In the genomic region with DNA sequence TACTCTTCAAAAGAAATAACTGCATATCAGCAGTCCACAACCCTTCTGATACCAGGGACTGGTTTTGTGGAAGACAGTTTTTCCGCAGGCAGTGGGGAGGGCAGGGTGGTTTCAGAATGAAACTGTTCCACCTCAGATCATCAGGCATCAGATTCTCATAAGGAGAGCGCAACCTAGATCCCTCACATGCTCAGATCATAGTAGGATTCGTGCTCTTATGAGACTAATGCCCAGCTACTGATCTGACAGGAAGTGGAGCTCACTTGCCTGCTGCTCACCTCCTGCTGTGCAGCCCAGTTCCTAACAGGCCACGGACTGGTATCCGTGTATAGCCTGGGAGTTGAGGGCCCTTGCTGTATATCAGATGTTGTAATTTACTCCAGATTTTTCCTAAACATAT, we compare ENCODE assay signal across 2 cellular contexts.
TF ChIP-seq lines count a peak whose summit lies in the region.

No MANE protein-coding gene starts in this region.

TF ChIP-seq in IMR-90, 13 proteins besides CTCF, POLR2A, EP300 and RAD21:
- TF ChIP-seq MAZ (IDR thresholded peaks at IDR 0.05; ENCODE audit: borderline replicate concordance, low read depth, low read length) (no peak), CEBPB (IDR thresholded peaks at IDR 0.05; ENCODE audit: low read depth, low read length) (no peak), FOS (IDR thresholded peaks at IDR 0.05; ENCODE audit: low read depth, low read length) (no peak), BHLHE40 (IDR thresholded peaks at IDR 0.05; ENCODE audit: low read depth, low read length) (no peak), RCOR1 (IDR thresholded peaks at IDR 0.05; ENCODE audit: insufficient replicate concordance, low read length) (no peak), SMC3 (IDR thresholded peaks at IDR 0.05; ENCODE audit: low read depth, low read length) (no peak), MAFK (IDR thresholded peaks at IDR 0.05; ENCODE audit: low read depth, low read length) (no peak), MXI1 (IDR thresholded peaks at IDR 0.05; ENCODE audit: borderline replicate concordance, low read depth, low read length) (no peak), NFE2L2 (IDR thresholded peaks at IDR 0.05; ENCODE audit: low read depth, low read length) (no peak), RFX5 (IDR thresholded peaks at IDR 0.05; ENCODE audit: low read depth, low read length) (no peak), CHD1 (IDR thresholded peaks at IDR 0.05; ENCODE audit: low read depth, low read length) (no peak)
- TF ChIP-seq, protein P1, sequence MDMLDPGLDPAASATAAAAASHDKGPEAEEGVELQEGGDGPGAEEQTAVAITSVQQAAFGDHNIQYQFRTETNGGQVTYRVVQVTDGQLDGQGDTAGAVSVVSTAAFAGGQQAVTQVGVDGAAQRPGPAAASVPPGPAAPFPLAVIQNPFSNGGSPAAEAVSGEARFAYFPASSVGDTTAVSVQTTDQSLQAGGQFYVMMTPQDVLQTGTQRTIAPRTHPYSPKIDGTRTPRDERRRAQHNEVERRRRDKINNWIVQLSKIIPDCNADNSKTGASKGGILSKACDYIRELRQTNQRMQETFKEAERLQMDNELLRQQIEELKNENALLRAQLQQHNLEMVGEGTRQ (IDR thresholded peaks at IDR 0.05; ENCODE audit: low read depth, low read length) = no peak
- TF ChIP-seq, protein P2, sequence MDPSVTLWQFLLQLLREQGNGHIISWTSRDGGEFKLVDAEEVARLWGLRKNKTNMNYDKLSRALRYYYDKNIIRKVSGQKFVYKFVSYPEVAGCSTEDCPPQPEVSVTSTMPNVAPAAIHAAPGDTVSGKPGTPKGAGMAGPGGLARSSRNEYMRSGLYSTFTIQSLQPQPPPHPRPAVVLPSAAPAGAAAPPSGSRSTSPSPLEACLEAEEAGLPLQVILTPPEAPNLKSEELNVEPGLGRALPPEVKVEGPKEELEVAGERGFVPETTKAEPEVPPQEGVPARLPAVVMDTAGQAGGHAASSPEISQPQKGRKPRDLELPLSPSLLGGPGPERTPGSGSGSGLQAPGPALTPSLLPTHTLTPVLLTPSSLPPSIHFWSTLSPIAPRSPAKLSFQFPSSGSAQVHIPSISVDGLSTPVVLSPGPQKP (IDR thresholded peaks at IDR 0.05; ENCODE audit: borderline replicate concordance, low read depth, low read length) = no peak
TF ChIP-seq in IMR-90: peak in this region for 0.

TF ChIP-seq in K562, 482 proteins besides CTCF, POLR2A, EP300 and RAD21:
- TF ChIP-seq ERF (CRISPR knock-in tag; IDR thresholded peaks at IDR 0.05) = 0 out of 2 replicates have a peak, but pooled peaks have one; percentile 57
- TF ChIP-seq, protein P3, sequence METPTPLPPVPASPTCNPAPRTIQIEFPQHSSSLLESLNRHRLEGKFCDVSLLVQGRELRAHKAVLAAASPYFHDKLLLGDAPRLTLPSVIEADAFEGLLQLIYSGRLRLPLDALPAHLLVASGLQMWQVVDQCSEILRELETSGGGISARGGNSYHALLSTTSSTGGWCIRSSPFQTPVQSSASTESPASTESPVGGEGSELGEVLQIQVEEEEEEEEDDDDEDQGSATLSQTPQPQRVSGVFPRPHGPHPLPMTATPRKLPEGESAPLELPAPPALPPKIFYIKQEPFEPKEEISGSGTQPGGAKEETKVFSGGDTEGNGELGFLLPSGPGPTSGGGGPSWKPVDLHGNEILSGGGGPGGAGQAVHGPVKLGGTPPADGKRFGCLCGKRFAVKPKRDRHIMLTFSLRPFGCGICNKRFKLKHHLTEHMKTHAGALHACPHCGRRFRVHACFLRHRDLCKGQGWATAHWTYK (CRISPR knock-in tag; IDR thresholded peaks at IDR 0.05) = peak; percentile 62; the same call in 1 of the 2 replicates
- TF ChIP-seq GATAD2A (IDR thresholded peaks at IDR 0.05) = 0 out of 2 replicates have a peak, but pooled peaks have one; percentile 23
- TF ChIP-seq, protein P4, sequence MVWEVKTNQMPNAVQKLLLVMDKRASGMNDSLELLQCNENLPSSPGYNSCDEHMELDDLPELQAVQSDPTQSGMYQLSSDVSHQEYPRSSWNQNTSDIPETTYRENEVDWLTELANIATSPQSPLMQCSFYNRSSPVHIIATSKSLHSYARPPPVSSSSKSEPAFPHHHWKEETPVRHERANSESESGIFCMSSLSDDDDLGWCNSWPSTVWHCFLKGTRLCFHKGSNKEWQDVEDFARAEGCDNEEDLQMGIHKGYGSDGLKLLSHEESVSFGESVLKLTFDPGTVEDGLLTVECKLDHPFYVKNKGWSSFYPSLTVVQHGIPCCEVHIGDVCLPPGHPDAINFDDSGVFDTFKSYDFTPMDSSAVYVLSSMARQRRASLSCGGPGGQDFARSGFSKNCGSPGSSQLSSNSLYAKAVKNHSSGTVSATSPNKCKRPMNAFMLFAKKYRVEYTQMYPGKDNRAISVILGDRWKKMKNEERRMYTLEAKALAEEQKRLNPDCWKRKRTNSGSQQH (CRISPR knock-in tag; IDR thresholded peaks at IDR 0.05) = 0 out of 2 replicates have a peak, but pooled peaks have one; percentile 16
- 0 out of 2 replicates have a peak, but pooled peaks have one; percentile 33 for TF ChIP-seq ZBED1 (IDR thresholded peaks at IDR 0.05)
- TF ChIP-seq ETV1 (tag; conservative IDR thresholded peaks at IDR 0.05; ENCODE audit: low read depth) = peak; percentile 27; the same call in 1 of the 2 replicates
- TF ChIP-seq, protein P5, sequence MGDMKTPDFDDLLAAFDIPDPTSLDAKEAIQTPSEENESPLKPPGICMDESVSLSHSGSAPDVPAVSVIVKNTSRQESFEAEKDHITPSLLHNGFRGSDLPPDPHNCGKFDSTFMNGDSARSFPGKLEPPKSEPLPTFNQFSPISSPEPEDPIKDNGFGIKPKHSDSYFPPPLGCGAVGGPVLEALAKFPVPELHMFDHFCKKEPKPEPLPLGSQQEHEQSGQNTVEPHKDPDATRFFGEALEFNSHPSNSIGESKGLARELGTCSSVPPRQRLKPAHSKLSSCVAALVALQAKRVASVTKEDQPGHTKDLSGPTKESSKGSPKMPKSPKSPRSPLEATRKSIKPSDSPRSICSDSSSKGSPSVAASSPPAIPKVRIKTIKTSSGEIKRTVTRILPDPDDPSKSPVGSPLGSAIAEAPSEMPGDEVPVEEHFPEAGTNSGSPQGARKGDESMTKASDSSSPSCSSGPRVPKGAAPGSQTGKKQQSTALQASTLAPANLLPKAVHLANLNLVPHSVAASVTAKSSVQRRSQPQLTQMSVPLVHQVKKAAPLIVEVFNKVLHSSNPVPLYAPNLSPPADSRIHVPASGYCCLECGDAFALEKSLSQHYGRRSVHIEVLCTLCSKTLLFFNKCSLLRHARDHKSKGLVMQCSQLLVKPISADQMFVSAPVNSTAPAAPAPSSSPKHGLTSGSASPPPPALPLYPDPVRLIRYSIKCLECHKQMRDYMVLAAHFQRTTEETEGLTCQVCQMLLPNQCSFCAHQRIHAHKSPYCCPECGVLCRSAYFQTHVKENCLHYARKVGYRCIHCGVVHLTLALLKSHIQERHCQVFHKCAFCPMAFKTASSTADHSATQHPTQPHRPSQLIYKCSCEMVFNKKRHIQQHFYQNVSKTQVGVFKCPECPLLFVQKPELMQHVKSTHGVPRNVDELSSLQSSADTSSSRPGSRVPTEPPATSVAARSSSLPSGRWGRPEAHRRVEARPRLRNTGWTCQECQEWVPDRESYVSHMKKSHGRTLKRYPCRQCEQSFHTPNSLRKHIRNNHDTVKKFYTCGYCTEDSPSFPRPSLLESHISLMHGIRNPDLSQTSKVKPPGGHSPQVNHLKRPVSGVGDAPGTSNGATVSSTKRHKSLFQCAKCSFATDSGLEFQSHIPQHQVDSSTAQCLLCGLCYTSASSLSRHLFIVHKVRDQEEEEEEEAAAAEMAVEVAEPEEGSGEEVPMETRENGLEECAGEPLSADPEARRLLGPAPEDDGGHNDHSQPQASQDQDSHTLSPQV (IDR thresholded peaks at IDR 0.05) = peak; percentile 46
- TF ChIP-seq, protein P6, sequence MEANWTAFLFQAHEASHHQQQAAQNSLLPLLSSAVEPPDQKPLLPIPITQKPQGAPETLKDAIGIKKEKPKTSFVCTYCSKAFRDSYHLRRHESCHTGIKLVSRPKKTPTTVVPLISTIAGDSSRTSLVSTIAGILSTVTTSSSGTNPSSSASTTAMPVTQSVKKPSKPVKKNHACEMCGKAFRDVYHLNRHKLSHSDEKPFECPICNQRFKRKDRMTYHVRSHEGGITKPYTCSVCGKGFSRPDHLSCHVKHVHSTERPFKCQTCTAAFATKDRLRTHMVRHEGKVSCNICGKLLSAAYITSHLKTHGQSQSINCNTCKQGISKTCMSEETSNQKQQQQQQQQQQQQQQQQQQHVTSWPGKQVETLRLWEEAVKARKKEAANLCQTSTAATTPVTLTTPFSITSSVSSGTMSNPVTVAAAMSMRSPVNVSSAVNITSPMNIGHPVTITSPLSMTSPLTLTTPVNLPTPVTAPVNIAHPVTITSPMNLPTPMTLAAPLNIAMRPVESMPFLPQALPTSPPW (CRISPR knock-in tag; IDR thresholded peaks at IDR 0.05) = 0 out of 2 replicates have a peak, but pooled peaks have one; percentile 4
- 0 out of 2 replicates have a peak, but pooled peaks have one; percentile 21 for TF ChIP-seq CXXC5 (CRISPR knock-in tag; IDR thresholded peaks at IDR 0.05)
- 0 out of 2 replicates have a peak, but pooled peaks have one; percentile 5 for TF ChIP-seq ELF1 (tag; IDR thresholded peaks at IDR 0.05)
- TF ChIP-seq, protein P7, sequence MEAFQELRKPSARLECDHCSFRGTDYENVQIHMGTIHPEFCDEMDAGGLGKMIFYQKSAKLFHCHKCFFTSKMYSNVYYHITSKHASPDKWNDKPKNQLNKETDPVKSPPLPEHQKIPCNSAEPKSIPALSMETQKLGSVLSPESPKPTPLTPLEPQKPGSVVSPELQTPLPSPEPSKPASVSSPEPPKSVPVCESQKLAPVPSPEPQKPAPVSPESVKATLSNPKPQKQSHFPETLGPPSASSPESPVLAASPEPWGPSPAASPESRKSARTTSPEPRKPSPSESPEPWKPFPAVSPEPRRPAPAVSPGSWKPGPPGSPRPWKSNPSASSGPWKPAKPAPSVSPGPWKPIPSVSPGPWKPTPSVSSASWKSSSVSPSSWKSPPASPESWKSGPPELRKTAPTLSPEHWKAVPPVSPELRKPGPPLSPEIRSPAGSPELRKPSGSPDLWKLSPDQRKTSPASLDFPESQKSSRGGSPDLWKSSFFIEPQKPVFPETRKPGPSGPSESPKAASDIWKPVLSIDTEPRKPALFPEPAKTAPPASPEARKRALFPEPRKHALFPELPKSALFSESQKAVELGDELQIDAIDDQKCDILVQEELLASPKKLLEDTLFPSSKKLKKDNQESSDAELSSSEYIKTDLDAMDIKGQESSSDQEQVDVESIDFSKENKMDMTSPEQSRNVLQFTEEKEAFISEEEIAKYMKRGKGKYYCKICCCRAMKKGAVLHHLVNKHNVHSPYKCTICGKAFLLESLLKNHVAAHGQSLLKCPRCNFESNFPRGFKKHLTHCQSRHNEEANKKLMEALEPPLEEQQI (IDR thresholded peaks at IDR 0.05) = 0 out of 2 replicates have a peak, but pooled peaks have one; percentile 32
- TF ChIP-seq NRF1 (conservative IDR thresholded peaks at IDR 0.05 in 1 of 2, IDR thresholded peaks at IDR 0.05 in 1 of 2) = peak in 1 of 2 experiments; percentile 30; a peak in 2 of 4 replicates
- TF ChIP-seq PHF20 (IDR thresholded peaks at IDR 0.05; ENCODE audit: partially characterized antibody) = no peak
- TF ChIP-seq DPF2 (IDR thresholded peaks at IDR 0.05) = 0 out of 2 replicates have a peak, but pooled peaks have one; percentile 10
- TF ChIP-seq, protein P8, sequence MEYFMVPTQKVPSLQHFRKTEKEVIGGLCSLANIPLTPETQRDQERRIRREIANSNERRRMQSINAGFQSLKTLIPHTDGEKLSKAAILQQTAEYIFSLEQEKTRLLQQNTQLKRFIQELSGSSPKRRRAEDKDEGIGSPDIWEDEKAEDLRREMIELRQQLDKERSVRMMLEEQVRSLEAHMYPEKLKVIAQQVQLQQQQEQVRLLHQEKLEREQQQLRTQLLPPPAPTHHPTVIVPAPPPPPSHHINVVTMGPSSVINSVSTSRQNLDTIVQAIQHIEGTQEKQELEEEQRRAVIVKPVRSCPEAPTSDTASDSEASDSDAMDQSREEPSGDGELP (CRISPR knock-in tag; IDR thresholded peaks at IDR 0.05; ENCODE audit: borderline replicate concordance) = peak; percentile 20; the same call in 1 of the 2 replicates
- no peak for TF ChIP-seq MECOM (CRISPR knock-in tag; IDR thresholded peaks at IDR 0.05)
- TF ChIP-seq, protein P9, sequence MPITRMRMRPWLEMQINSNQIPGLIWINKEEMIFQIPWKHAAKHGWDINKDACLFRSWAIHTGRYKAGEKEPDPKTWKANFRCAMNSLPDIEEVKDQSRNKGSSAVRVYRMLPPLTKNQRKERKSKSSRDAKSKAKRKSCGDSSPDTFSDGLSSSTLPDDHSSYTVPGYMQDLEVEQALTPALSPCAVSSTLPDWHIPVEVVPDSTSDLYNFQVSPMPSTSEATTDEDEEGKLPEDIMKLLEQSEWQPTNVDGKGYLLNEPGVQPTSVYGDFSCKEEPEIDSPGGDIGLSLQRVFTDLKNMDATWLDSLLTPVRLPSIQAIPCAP (CRISPR knock-in tag; IDR thresholded peaks at IDR 0.05; ENCODE audit: borderline replicate concordance) = no peak
- TF ChIP-seq, protein P10, sequence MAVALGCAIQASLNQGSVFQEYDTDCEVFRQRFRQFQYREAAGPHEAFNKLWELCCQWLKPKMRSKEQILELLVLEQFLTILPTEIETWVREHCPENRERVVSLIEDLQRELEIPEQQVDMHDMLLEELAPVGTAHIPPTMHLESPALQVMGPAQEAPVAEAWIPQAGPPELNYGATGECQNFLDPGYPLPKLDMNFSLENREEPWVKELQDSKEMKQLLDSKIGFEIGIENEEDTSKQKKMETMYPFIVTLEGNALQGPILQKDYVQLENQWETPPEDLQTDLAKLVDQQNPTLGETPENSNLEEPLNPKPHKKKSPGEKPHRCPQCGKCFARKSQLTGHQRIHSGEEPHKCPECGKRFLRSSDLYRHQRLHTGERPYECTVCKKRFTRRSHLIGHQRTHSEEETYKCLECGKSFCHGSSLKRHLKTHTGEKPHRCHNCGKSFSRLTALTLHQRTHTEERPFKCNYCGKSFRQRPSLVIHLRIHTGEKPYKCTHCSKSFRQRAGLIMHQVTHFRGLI (CRISPR knock-in tag; IDR thresholded peaks at IDR 0.05) = 0 out of 2 replicates have a peak, but pooled peaks have one; percentile 26
- TF ChIP-seq SMARCA4 (IDR thresholded peaks at IDR 0.05) = 0 out of 2 replicates have a peak, but pooled peaks have one; percentile 18
- TF ChIP-seq FOXJ3 (CRISPR knock-in tag; IDR thresholded peaks at IDR 0.05) = no peak
- TF ChIP-seq, protein P11, sequence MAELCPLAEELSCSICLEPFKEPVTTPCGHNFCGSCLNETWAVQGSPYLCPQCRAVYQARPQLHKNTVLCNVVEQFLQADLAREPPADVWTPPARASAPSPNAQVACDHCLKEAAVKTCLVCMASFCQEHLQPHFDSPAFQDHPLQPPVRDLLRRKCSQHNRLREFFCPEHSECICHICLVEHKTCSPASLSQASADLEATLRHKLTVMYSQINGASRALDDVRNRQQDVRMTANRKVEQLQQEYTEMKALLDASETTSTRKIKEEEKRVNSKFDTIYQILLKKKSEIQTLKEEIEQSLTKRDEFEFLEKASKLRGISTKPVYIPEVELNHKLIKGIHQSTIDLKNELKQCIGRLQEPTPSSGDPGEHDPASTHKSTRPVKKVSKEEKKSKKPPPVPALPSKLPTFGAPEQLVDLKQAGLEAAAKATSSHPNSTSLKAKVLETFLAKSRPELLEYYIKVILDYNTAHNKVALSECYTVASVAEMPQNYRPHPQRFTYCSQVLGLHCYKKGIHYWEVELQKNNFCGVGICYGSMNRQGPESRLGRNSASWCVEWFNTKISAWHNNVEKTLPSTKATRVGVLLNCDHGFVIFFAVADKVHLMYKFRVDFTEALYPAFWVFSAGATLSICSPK (IDR thresholded peaks at IDR 0.05; ENCODE audit: borderline replicate concordance) = no peak
